16 cellular contexts compared by ENCODE assay signal in genomic region chr17:20975566-20975965, GRCh38.
"Had no signal": no experiment of that assay in that cellular context is flagged by ENCODE, and none has a peak within 500 bp of the region (broad histone marks: within the 10 kb centered on the region; RNA-seq: fewer than 3 reads in every experiment).

No MANE protein-coding gene starts in this region.

- H3K36me3 Mint-ChIP-seq: activated CD4-positive, alpha-beta memory T cell treated with anti-CD3 and anti-CD28 coated beads for 36 hours; activated naive CD8-positive, alpha-beta T cell treated with anti-CD3 and anti-CD28 coated beads for 36 hours had no signal

- H3K9me3 ChIP-seq: left ventricle myocardium inferior, sigmoid colon, spleen, upper lobe of right lung had no signal

- H3K4me3 ChIP-seq: left ventricle myocardium inferior, sigmoid colon, spleen, upper lobe of right lung had no signal

- H3K4me1 Mint-ChIP-seq: activated CD4-positive, alpha-beta T cell treated with anti-CD3 and anti-CD28 coated beads for 36 hours; activated naive CD8-positive, alpha-beta T cell treated with anti-CD3 and anti-CD28 coated beads for 36 hours; WTC11 had no signal

- H3K36me3 ChIP-seq: left ventricle myocardium inferior, sigmoid colon, spleen, upper lobe of right lung had no signal

- H3K27me3 ChIP-seq: spleen, upper lobe of right lung had no signal

- ATAC-seq: activated CD4-positive, alpha-beta T cell treated with anti-CD3 and anti-CD28 coated beads for 36 hours; upper lobe of right lung; WTC11 had no signal

- DNase-seq: activated CD4-positive, alpha-beta memory T cell treated with anti-CD3 and anti-CD28 coated beads for 36 hours; activated CD4-positive, alpha-beta T cell treated with anti-CD3 and anti-CD28 coated beads for 36 hours; activated naive CD8-positive, alpha-beta T cell treated with anti-CD3 and anti-CD28 coated beads for 36 hours; activated T-cell treated with anti-CD3 and anti-CD28 coated beads for 4 hours; amniotic stem cell; caudate nucleus; endodermal cell; head of caudate nucleus; left ventricle myocardium inferior; occipital lobe; sigmoid colon; spleen; stimulated activated naive CD4-positive, alpha-beta T cell; upper lobe of right lung had no signal

- H3K27ac ChIP-seq: left ventricle myocardium inferior, sigmoid colon, spleen, upper lobe of right lung had no signal

- H3K4me1 ChIP-seq: left ventricle myocardium inferior, sigmoid colon, upper lobe of right lung had no signal

- H3K27ac Mint-ChIP-seq: activated CD4-positive, alpha-beta memory T cell treated with anti-CD3 and anti-CD28 coated beads for 36 hours; activated CD4-positive, alpha-beta T cell treated with anti-CD3 and anti-CD28 coated beads for 36 hours; activated naive CD8-positive, alpha-beta T cell treated with anti-CD3 and anti-CD28 coated beads for 36 hours; activated T-helper 1 cell treated with anti-CD3 and anti-CD28 coated beads, Interleukin-12 subunit alpha, Interleukin-12 subunit beta, Interleukin-2, Interleukin-4 antibody, amounts not matched to agents 30 ng/mL and 10 ng/mL and 1 ng/mL, durations not matched to agents 14 hours and 24 hours and 36 hours; endodermal cell; WTC11 had no signal

- H3K4me3 Mint-ChIP-seq: activated CD4-positive, alpha-beta memory T cell treated with anti-CD3 and anti-CD28 coated beads for 36 hours; activated CD4-positive, alpha-beta T cell treated with anti-CD3 and anti-CD28 coated beads for 36 hours; activated naive CD8-positive, alpha-beta T cell treated with anti-CD3 and anti-CD28 coated beads for 36 hours; activated T-helper 1 cell treated with anti-CD3 and anti-CD28 coated beads, Interleukin-12 subunit alpha, Interleukin-12 subunit beta, Interleukin-2, Interleukin-4 antibody, amounts not matched to agents 30 ng/mL and 10 ng/mL and 1 ng/mL, durations not matched to agents 14 hours and 24 hours and 36 hours; endodermal cell; WTC11 had no signal

- H3K9me3 Mint-ChIP-seq: activated CD4-positive, alpha-beta memory T cell treated with anti-CD3 and anti-CD28 coated beads for 36 hours; activated naive CD8-positive, alpha-beta T cell treated with anti-CD3 and anti-CD28 coated beads for 36 hours; activated T-helper 1 cell treated with anti-CD3 and anti-CD28 coated beads, Interleukin-12 subunit alpha, Interleukin-12 subunit beta, Interleukin-2, Interleukin-4 antibody, amounts not matched to agents 30 ng/mL and 10 ng/mL and 1 ng/mL, durations not matched to agents 14 hours and 24 hours and 36 hours had no signal
